Comparison of ENCODE assay signal across 24 cellular contexts in the genomic region with DNA sequence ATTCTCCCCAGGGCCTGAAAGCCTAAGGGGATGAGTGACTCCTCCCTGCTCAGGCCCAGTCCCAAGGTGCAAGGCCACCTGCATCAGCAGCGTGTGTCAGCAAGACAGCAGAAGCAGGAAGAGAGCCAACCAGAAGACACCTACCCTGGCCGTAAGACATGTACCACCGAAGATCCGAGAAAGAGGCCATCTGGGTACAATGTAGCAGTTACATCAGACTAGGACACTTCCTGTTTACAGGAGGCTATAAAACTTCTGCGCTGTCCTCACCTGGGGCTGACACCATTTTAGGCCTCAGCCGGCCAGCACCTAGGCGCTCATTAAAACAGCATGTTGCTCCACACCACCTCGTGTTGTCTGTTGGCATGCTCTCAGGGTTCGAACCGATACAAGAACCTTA.
"Had no signal": no experiment of that assay in that cellular context is flagged by ENCODE, and none has a peak within 500 bp of the region (broad histone marks: within the 10 kb centered on the region; RNA-seq: fewer than 3 reads in every experiment).

No MANE protein-coding gene starts in this region.

- H3K4me3 Mint-ChIP-seq: mesothelial cell of epicardium had no signal

- H3K36me3 ChIP-seq: esophagus muscularis mucosa, gastroesophageal sphincter, heart left ventricle, left lung, lower lobe of right lung had no signal

- DNase-seq: dermis blood vessel endothelial cell; dorsolateral prefrontal cortex; effector CD4-positive, alpha-beta T cell; effector memory CD4-positive, alpha-beta T cell; foreskin keratinocyte; heart left ventricle; hypothalamus; left cardiac atrium; left lung; left ventricle myocardium superior; lower lobe of right lung; mesenchymal stem cell; mucosa of descending colon; naive B cell had no signal

- H3K4me2 ChIP-seq: hepatocyte had no signal

- H3K27ac Mint-ChIP-seq: mesothelial cell of epicardium had no signal

- H2AFZ ChIP-seq: hepatocyte had no signal

- H3K4me1 ChIP-seq: esophagus muscularis mucosa, foreskin keratinocyte, gastroesophageal sphincter, heart left ventricle, left lung, lower lobe of right lung had no signal

- H3K27me3 ChIP-seq: dorsolateral prefrontal cortex, foreskin keratinocyte, gastroesophageal sphincter, heart left ventricle, hepatocyte, left lung had no signal

- H3K4me3 ChIP-seq: coronary artery, dorsolateral prefrontal cortex, esophagus muscularis mucosa, gastroesophageal sphincter, heart left ventricle, hepatocyte, left lung, lower lobe of right lung, mucosa of descending colon had no signal

- H3K4me1 Mint-ChIP-seq: mesothelial cell of epicardium, naive B cell had no signal

- H3K27ac ChIP-seq: coronary artery, dorsolateral prefrontal cortex, esophagus muscularis mucosa, foreskin keratinocyte, gastroesophageal sphincter, heart left ventricle, hepatocyte, left lung, lower lobe of right lung had no signal

- ATAC-seq: foreskin keratinocyte, gastroesophageal sphincter, heart left ventricle, left cardiac atrium, left lung, left ventricle myocardium superior, lower lobe of right lung, mucosa of descending colon had no signal

- FAIRE-seq: colon, endothelial cell of umbilical vein, frontal cortex, islet of Langerhans, keratinocyte had no signal

- H3K79me2 ChIP-seq: hepatocyte had no signal

- H3K9me3 ChIP-seq: mucosa of descending colon had no signal
